ENCODE assay signal across 14 cellular contexts in the genomic region with DNA sequence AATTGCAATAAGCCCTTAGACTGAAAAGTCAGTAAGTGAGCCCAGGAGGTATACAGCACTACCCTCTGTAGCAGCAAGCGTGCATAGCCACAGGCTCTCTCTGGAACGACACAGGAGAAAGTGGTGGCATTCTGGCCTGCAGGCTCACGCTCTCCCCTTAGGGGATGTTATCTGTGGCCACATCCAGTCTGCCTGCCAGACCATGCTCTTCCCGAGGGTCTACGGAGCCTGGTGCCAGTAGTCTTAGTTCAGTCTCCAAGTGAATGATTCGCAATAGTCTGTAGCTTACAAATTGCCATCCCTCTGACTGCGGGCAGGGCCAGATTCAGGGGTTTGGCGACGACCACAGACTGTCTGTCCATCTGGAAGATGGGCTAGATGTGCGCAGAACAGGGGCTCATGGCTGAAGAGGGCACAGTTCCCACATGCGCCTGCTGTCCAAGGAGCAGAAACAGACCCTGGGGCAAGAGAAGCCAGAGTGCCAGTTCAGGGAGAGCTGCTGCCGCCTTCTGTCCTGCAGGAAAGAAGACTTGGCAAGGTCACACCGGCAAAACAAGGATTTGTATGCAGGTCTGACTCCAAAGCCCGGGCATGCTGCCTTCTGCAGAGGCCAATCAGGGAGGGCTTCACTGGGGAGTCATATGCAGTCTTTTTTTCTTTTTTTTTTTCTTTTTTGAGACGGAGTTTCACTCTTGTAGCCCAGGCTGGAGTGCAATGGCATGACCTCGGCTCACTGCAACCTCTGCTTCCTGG.
DNase-seq lines count a peak whose midpoint lies in the region; ATAC-seq lines count a peak whose summit lies in the region.
"Had no signal": no experiment of that assay in that cellular context is flagged by ENCODE, and none has a peak within 500 bp of the region (broad histone marks: within the 10 kb centered on the region; RNA-seq: fewer than 3 reads in every experiment).

No MANE protein-coding gene starts in this region.

- DNase-seq in AG20443 (ENCODE audit: low spot score) (peak; percentile 57), anterior cingulate cortex (lab: John Stamatoyannopoulos, UW) (peak in 51 of 58 donors; percentile 19 to 88 (median 57)), head of caudate nucleus (peak in 41 of 42 donors; percentile 34 to 85 (median 61)), pons (ENCODE audit: low spot score) (peak; percentile 85), inferior parietal cortex (ENCODE audit: extremely low spot score) (no peak), germinal center (ENCODE audit: low spot score) (no peak), KG1 (lab: John Stamatoyannopoulos, UW) (no peak)
- DNase-seq: activated CD8-positive, alpha-beta T cell treated with anti-CD3 and anti-CD28 coated beads, Interleukin-2, amount 10 ng/mL, durations not matched to agents 7 days and 5 days; activated naive CD4-positive, alpha-beta T cell treated with anti-CD3 and anti-CD28 coated beads, Interleukin-2, amount 10 ng/mL, durations not matched to agents 7 days and 5 days; GDM1; NCI-H2227 treated with DMSO at 0.1 percent for 48 hours; PC-9; small intestine had no signal

- no peak for ATAC-seq in GM21360 (IDR thresholded peaks at IDR 0.05; ENCODE audit: unreplicated experiment)
- ATAC-seq: activated CD8-positive, alpha-beta T cell treated with anti-CD3 and anti-CD28 coated beads, Interleukin-2, amount 10 ng/mL, durations not matched to agents 7 days and 5 days had no signal

- intact Hi-C loops in head of caudate nucleus (cut with DNase I), result no loop called here

Comparison
In these comparisons a context has a peak if more than half of its experiments do, and no peak if none do; other contexts are left out.
1. DNase-seq: peak in AG20443 (single experiment), anterior cingulate cortex (51 of 58), head of caudate nucleus (41 of 42) and pons (single experiment); none in inferior parietal cortex (single experiment), germinal center (single experiment) and KG1 (single experiment).